1 cellular context compared by ENCODE assay signal in the genomic region with DNA sequence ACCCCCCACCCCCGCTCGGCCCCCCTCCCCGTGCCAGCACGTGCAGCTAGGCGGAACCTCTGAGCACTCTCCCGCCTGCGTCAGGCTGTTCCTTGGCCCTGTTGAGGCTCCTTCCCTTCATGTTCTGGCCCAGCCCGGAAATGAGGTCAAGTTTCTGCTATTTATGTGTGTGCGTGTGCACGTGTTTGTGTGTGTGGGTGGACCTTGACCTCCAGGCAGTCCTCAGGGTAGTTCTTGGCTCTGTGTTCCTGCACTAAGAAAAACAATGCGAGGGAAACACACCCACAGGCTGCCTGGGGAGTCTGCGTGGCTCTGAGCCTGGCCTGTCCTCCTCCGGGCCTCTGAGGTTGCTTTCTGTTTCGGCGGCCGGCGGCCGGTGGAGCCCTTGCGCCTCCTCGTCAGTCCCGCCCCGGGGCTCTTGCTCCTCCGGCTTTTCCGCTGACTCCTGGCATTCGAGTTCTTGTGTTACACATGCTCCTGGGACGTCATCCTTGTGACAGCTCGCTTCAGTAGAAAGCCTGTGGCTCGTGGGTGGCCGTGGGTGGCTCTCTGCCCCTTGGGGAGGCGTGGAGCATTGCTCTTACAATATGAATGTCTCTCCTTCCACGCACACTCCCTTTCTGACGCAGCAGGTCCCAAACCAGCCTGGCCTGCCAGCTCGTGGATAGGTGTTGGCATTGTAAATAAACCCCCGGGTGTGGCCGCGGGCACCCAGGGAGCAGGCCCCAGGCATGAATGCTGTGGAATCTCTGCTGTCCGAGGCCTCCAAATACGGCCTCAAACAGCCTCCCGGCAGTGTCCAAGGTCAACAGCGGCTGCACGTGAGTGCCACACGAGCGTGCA.
TF ChIP-seq lines count a peak whose summit lies in the region.

No MANE protein-coding gene starts in this region.

TF ChIP-seq in K562, 482 proteins besides CTCF, POLR2A, EP300 and RAD21 (continued from another document):
- TF ChIP-seq, protein P1, sequence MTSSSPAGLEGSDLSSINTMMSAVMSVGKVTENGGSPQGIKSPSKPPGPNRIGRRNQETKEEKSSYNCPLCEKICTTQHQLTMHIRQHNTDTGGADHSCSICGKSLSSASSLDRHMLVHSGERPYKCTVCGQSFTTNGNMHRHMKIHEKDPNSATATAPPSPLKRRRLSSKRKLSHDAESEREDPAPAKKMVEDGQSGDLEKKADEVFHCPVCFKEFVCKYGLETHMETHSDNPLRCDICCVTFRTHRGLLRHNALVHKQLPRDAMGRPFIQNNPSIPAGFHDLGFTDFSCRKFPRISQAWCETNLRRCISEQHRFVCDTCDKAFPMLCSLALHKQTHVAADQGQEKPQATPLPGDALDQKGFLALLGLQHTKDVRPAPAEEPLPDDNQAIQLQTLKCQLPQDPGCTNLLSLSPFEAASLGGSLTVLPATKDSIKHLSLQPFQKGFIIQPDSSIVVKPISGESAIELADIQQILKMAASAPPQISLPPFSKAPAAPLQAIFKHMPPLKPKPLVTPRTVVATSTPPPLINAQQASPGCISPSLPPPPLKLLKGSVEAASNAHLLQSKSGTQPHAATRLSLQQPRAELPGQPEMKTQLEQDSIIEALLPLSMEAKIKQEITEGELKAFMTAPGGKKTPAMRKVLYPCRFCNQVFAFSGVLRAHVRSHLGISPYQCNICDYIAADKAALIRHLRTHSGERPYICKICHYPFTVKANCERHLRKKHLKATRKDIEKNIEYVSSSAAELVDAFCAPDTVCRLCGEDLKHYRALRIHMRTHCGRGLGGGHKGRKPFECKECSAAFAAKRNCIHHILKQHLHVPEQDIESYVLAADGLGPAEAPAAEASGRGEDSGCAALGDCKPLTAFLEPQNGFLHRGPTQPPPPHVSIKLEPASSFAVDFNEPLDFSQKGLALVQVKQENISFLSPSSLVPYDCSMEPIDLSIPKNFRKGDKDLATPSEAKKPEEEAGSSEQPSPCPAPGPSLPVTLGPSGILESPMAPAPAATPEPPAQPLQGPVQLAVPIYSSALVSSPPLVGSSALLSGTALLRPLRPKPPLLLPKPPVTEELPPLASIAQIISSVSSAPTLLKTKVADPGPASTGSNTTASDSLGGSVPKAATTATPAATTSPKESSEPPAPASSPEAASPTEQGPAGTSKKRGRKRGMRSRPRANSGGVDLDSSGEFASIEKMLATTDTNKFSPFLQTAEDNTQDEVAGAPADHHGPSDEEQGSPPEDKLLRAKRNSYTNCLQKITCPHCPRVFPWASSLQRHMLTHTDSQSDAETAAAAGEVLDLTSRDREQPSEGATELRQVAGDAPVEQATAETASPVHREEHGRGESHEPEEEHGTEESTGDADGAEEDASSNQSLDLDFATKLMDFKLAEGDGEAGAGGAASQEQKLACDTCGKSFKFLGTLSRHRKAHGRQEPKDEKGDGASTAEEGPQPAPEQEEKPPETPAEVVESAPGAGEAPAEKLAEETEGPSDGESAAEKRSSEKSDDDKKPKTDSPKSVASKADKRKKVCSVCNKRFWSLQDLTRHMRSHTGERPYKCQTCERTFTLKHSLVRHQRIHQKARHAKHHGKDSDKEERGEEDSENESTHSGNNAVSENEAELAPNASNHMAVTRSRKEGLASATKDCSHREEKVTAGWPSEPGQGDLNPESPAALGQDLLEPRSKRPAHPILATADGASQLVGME (CRISPR knock-in tag; IDR thresholded peaks at IDR 0.05), result no peak
- TF ChIP-seq, protein P2, sequence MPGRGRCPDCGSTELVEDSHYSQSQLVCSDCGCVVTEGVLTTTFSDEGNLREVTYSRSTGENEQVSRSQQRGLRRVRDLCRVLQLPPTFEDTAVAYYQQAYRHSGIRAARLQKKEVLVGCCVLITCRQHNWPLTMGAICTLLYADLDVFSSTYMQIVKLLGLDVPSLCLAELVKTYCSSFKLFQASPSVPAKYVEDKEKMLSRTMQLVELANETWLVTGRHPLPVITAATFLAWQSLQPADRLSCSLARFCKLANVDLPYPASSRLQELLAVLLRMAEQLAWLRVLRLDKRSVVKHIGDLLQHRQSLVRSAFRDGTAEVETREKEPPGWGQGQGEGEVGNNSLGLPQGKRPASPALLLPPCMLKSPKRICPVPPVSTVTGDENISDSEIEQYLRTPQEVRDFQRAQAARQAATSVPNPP (IDR thresholded peaks at IDR 0.05; ENCODE audit: borderline replicate concordance, insufficient read depth, insufficient read length), result no peak
- no peak for TF ChIP-seq ZNF644 (tag; IDR thresholded peaks at IDR 0.05; ENCODE audit: low read depth)
- 0 out of 2 replicates have a peak, but pooled peaks have one; percentile 29 for TF ChIP-seq SMARCA4 (IDR thresholded peaks at IDR 0.05)
- no peak for TF ChIP-seq TRIM24 (IDR thresholded peaks at IDR 0.05)
- peak; percentile 68 for TF ChIP-seq ETV1 (tag; conservative IDR thresholded peaks at IDR 0.05; ENCODE audit: low read depth)
- TF ChIP-seq KLF6 (CRISPR knock-in tag; IDR thresholded peaks at IDR 0.05; ENCODE audit: borderline replicate concordance), result no peak
- no peak for TF ChIP-seq SAFB2 (IDR thresholded peaks at IDR 0.05; ENCODE audit: borderline replicate concordance, low read depth, low read length, severe bottlenecking)
- TF ChIP-seq KAT8 (IDR thresholded peaks at IDR 0.05; ENCODE audit: low read depth), result no peak
- TF ChIP-seq, protein P3, sequence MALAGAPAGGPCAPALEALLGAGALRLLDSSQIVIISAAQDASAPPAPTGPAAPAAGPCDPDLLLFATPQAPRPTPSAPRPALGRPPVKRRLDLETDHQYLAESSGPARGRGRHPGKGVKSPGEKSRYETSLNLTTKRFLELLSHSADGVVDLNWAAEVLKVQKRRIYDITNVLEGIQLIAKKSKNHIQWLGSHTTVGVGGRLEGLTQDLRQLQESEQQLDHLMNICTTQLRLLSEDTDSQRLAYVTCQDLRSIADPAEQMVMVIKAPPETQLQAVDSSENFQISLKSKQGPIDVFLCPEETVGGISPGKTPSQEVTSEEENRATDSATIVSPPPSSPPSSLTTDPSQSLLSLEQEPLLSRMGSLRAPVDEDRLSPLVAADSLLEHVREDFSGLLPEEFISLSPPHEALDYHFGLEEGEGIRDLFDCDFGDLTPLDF (CRISPR knock-in tag; IDR thresholded peaks at IDR 0.05), result no peak
- no peak for TF ChIP-seq RBM15 (IDR thresholded peaks at IDR 0.05; ENCODE audit: insufficient read depth, low read length)
- TF ChIP-seq, protein P4, sequence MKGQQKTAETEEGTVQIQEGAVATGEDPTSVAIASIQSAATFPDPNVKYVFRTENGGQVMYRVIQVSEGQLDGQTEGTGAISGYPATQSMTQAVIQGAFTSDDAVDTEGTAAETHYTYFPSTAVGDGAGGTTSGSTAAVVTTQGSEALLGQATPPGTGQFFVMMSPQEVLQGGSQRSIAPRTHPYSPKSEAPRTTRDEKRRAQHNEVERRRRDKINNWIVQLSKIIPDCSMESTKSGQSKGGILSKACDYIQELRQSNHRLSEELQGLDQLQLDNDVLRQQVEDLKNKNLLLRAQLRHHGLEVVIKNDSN (CRISPR knock-in tag; IDR thresholded peaks at IDR 0.05), result peak; percentile 64
- TF ChIP-seq NFE2 (IDR thresholded peaks at IDR 0.05; ENCODE audit: low read depth), result no peak
- TF ChIP-seq NFIC (IDR thresholded peaks at IDR 0.05), result peak; percentile 32; the same call in 1 of the 2 replicates
- no peak for TF ChIP-seq ZNF174 (CRISPR knock-in tag; IDR thresholded peaks at IDR 0.05)
- no peak for TF ChIP-seq MAFG (tag; conservative IDR thresholded peaks at IDR 0.05)
- TF ChIP-seq NRF1 (conservative IDR thresholded peaks at IDR 0.05 in 1 of 2, IDR thresholded peaks at IDR 0.05 in 1 of 2), result peak; percentile 60 to 72
- TF ChIP-seq, protein P5, sequence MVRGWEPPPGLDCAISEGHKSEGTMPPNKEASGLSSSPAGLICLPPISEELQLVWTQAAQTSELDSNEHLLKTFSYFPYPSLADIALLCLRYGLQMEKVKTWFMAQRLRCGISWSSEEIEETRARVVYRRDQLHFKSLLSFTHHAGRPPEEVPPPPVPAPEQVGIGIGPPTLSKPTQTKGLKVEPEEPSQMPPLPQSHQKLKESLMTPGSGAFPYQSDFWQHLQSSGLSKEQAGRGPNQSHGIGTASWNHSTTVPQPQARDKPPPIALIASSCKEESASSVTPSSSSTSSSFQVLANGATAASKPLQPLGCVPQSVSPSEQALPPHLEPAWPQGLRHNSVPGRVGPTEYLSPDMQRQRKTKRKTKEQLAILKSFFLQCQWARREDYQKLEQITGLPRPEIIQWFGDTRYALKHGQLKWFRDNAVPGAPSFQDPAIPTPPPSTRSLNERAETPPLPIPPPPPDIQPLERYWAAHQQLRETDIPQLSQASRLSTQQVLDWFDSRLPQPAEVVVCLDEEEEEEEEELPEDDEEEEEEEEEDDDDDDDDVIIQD (CRISPR knock-in tag; IDR thresholded peaks at IDR 0.05), result no peak
- no peak for TF ChIP-seq HDAC2 (IDR thresholded peaks at IDR 0.05)
- TF ChIP-seq, protein P6, sequence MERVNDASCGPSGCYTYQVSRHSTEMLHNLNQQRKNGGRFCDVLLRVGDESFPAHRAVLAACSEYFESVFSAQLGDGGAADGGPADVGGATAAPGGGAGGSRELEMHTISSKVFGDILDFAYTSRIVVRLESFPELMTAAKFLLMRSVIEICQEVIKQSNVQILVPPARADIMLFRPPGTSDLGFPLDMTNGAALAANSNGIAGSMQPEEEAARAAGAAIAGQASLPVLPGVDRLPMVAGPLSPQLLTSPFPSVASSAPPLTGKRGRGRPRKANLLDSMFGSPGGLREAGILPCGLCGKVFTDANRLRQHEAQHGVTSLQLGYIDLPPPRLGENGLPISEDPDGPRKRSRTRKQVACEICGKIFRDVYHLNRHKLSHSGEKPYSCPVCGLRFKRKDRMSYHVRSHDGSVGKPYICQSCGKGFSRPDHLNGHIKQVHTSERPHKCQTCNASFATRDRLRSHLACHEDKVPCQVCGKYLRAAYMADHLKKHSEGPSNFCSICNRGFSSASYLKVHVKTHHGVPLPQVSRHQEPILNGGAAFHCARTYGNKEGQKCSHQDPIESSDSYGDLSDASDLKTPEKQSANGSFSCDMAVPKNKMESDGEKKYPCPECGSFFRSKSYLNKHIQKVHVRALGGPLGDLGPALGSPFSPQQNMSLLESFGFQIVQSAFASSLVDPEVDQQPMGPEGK (CRISPR knock-in tag; IDR thresholded peaks at IDR 0.05; ENCODE audit: borderline replicate concordance), result no peak
- no peak for TF ChIP-seq HNRNPK (IDR thresholded peaks at IDR 0.05; ENCODE audit: low read depth, low read length, poor library complexity, severe bottlenecking)
- TF ChIP-seq, protein P7, sequence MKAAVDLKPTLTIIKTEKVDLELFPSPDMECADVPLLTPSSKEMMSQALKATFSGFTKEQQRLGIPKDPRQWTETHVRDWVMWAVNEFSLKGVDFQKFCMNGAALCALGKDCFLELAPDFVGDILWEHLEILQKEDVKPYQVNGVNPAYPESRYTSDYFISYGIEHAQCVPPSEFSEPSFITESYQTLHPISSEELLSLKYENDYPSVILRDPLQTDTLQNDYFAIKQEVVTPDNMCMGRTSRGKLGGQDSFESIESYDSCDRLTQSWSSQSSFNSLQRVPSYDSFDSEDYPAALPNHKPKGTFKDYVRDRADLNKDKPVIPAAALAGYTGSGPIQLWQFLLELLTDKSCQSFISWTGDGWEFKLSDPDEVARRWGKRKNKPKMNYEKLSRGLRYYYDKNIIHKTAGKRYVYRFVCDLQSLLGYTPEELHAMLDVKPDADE (conservative IDR thresholded peaks at IDR 0.05; ENCODE audit: control insufficient read depth, low read depth, low read length), result 0 out of 2 replicates have a peak, but pooled peaks have one; percentile 21
- TF ChIP-seq TSC22D4 (tag; IDR thresholded peaks at IDR 0.05), result no peak
- TF ChIP-seq RBM39 (optimal IDR thresholded peaks at IDR 0.05; ENCODE audit: low read depth, low read length), result no peak
- TF ChIP-seq HNRNPLL (IDR thresholded peaks at IDR 0.05; ENCODE audit: low read depth, low read length, poor library complexity, severe bottlenecking), result no peak
- no peak for TF ChIP-seq HEY1 (CRISPR knock-in tag; IDR thresholded peaks at IDR 0.05; ENCODE audit: borderline replicate concordance)
- TF ChIP-seq POLR2H (tag; IDR thresholded peaks at IDR 0.05; ENCODE audit: low read depth), result no peak
